ENCODE assay signal across 25 cellular contexts in genomic region chr1:22851517-22851916, GRCh38.
A peak's percentile ranks its signal among the peaks of the same experiment; 100 is the strongest.
DNase-seq lines count a peak whose midpoint lies in the region; ATAC-seq and TF ChIP-seq lines count a peak whose summit lies in the region.
"Had no signal": no experiment of that assay in that cellular context is flagged by ENCODE, and none has a peak within 500 bp of the region (broad histone marks: within the 10 kb centered on the region; RNA-seq: fewer than 3 reads in every experiment).

No MANE protein-coding gene starts in this region.

- no peak for TF ChIP-seq POLR2A in thyroid gland (IDR thresholded peaks at IDR 0.05)

- no peak overlapping the region for H3K27ac ChIP-seq in BLaER1 treated with 17β-estradiol and CSF1 and Interleukin-3, amounts not matched to agents 10 nM and 100 nM
- no peak overlapping the region; the same call in 1 of the 2 replicates for H3K27ac ChIP-seq in Karpas-422 (ENCODE audit: low read length)
- no peak overlapping the region for H3K27ac ChIP-seq in endodermal cell (ENCODE audit: low read depth, low read length)
- H3K27ac ChIP-seq in thyroid gland: no peak overlapping the region
- H3K27ac ChIP-seq in OCI-LY7 (ENCODE audit: low read depth, low read length, poor library complexity, severe bottlenecking): no peak overlapping the region
- H3K27ac ChIP-seq: coronary artery, HL-60, pancreas, RWPE1 had no signal

- no peaks in the 10 kb centered on the region for H3K79me2 ChIP-seq in Karpas-422 (ENCODE audit: low read length)
- no peaks in the 10 kb centered on the region for H3K79me2 ChIP-seq in OCI-LY7 (ENCODE audit: insufficient read depth, low read depth, low read length)

- no peaks in the 10 kb centered on the region; a peak in 1 of 22 replicates for H3K27me3 ChIP-seq in BLaER1 treated with 17β-estradiol and CSF1 and Interleukin-3, amounts not matched to agents 10 nM and 100 nM
- no peaks in the 10 kb centered on the region for H3K27me3 ChIP-seq in Karpas-422 (ENCODE audit: low read length)
- no peaks in the 10 kb centered on the region for H3K27me3 ChIP-seq in endodermal cell (ENCODE audit: control insufficient read depth, insufficient read depth, low read length, poor library complexity, severe bottlenecking)
- H3K27me3 ChIP-seq in thyroid gland: no peaks in the 10 kb centered on the region
- H3K27me3 ChIP-seq: pancreas had no signal

- no peaks in the 10 kb centered on the region for H3K27me3 Mint-ChIP-seq in endodermal cell (ENCODE audit: insufficient read depth)
- peaks cover 18% of the 10 kb centered on the region for H3K27me3 Mint-ChIP-seq in nephron (ENCODE audit: low read depth)

- BruUV-seq in OCI-LY7 (replicated peaks; lab: Mats Ljungman, UMichigan): no TSS peak

- H3K9me2 ChIP-seq in Karpas-422 (replicated peaks; ENCODE audit: insufficient read depth, low read length): no peaks in the 10 kb centered on the region
- no peaks in the 10 kb centered on the region for H3K9me2 ChIP-seq in OCI-LY7 (ENCODE audit: insufficient read depth, low read length)

- no peak for ATAC-seq in GM21786 (IDR thresholded peaks at IDR 0.05; ENCODE audit: unreplicated experiment)
- ATAC-seq: effector memory CD8-positive, alpha-beta T cell; T-cell had no signal

- POLR2A ChIA-PET in OCI-LY7 (lab: Charles Lee): no interaction called here

- H3K9me3 Mint-ChIP-seq in endodermal cell (no peaks in the 10 kb centered on the region), nephron (no peaks in the 10 kb centered on the region)
- H3K9me3 Mint-ChIP-seq: activated B cell treated with CpG ODN at 0.5 μM for 24 hours; activated CD4-positive, alpha-beta T cell treated with anti-CD3 and anti-CD28 coated beads, Interleukin-2, amount 10 ng/mL, durations not matched to agents 7 days and 5 days; CD8-positive, alpha-beta memory T cell; effector memory CD8-positive, alpha-beta T cell; T-cell had no signal

- DNase-seq in Karpas-422 (peak; percentile 71), endodermal cell (no peak), NCI-H2107 treated with DMSO at 0.1 percent for 48 hours (lab: John Stamatoyannopoulos, UW; ENCODE audit: unreplicated experiment) (no peak), thyroid gland (no peak), OCI-LY7 (ENCODE audit: low spot score) (no peak)
- DNase-seq: activated B cell treated with CpG ODN at 0.5 μM for 24 hours; activated CD4-positive, alpha-beta T cell treated with anti-CD3 and anti-CD28 coated beads, Interleukin-2, amount 10 ng/mL, durations not matched to agents 7 days and 5 days; CD8-positive, alpha-beta memory T cell; effector memory CD8-positive, alpha-beta T cell; erythroblast; NCI-H146; nephron progenitor cell; pancreas; stimulated activated CD4-positive, alpha-beta T cell treated with anti-CD3 and anti-CD28 coated beads, Interleukin-12 subunit alpha, Interleukin-12 subunit beta, amount 100 ng/mL, for 4 hours; stimulated activated CD4-positive, alpha-beta T cell treated with anti-CD3 and anti-CD28 coated beads, Interleukin-2, amount 100 ng/mL, for 48 hours; T-cell; trophoblast cell had no signal

- peaks cover 23 to 48% (median 35%) of the 10 kb centered on the region in 10 experiments for H3K4me1 ChIP-seq in BLaER1 treated with 17β-estradiol and CSF1 and Interleukin-3, amounts not matched to agents 10 nM and 100 nM
- H3K4me1 ChIP-seq in Karpas-422 (ENCODE audit: low read length): peaks cover 78% of the 10 kb centered on the region
- peaks cover 9% of the 10 kb centered on the region for H3K4me1 ChIP-seq in endodermal cell (ENCODE audit: control insufficient read depth, insufficient read depth, low read length)
- H3K4me1 ChIP-seq in thyroid gland: peaks cover 33 to 52% of the 10 kb centered on the region in 2 donors
- H3K4me1 ChIP-seq in OCI-LY7 (ENCODE audit: insufficient read depth, low read length, poor library complexity, severe bottlenecking): peaks cover 15% of the 10 kb centered on the region
- H3K4me1 ChIP-seq: HAP-1, pancreas had no signal

- H3K36me3 Mint-ChIP-seq in endodermal cell (ENCODE audit: low read depth): no peaks in the 10 kb centered on the region
- H3K36me3 Mint-ChIP-seq in nephron (ENCODE audit: low read depth): no peaks in the 10 kb centered on the region
- H3K36me3 Mint-ChIP-seq: activated naive CD8-positive, alpha-beta T cell; CD8-positive, alpha-beta memory T cell; T-cell had no signal

- no peak overlapping the region for H3K4me3 ChIP-seq in BLaER1 treated with 17β-estradiol and CSF1 and Interleukin-3, amounts not matched to agents 10 nM and 100 nM
- H3K4me3 ChIP-seq in Karpas-422 (ENCODE audit: low read length) (no peak overlapping the region), endodermal cell (ENCODE audit: low read length) (no peak overlapping the region), thyroid gland (replicated peaks in 1 of 3) (no peak overlapping the region), OCI-LY7 (ENCODE audit: low read depth, low read length, poor library complexity, severe bottlenecking) (no peak overlapping the region)
- H3K4me3 ChIP-seq: coronary artery, HAP-1, pancreas had no signal

- 74 to 89% methylated on average over 3 to 4 of the region's 4 CpGs for WGBS in endodermal cell (ENCODE audit: insufficient coverage in 1 of 2, insufficient read length in 1 of 2), 2 experiments
- 82% methylated on average over 4 of the region's 4 CpGs for WGBS in thyroid gland, 2 donors

- peaks cover 44% of the 10 kb centered on the region for H3K4me1 Mint-ChIP-seq in endodermal cell
- H3K4me1 Mint-ChIP-seq in nephron: peaks cover 40% of the 10 kb centered on the region
- H3K4me1 Mint-ChIP-seq: activated CD4-positive, alpha-beta T cell treated with anti-CD3 and anti-CD28 coated beads, Interleukin-2, amount 10 ng/mL, durations not matched to agents 7 days and 5 days; CD8-positive, alpha-beta memory T cell had no signal

- CTCF ChIA-PET in OCI-LY7 (lab: Charles Lee; ENCODE audit: unreplicated experiment): no interaction called here

- TF ChIP-seq CTCF in endodermal cell (conservative IDR thresholded peaks at IDR 0.05): no peak
- no peak for TF ChIP-seq CTCF in nephron (IDR thresholded peaks at IDR 0.05; ENCODE audit: unreplicated experiment in 3 of 3)
- no peak for TF ChIP-seq CTCF in thyroid gland (IDR thresholded peaks at IDR 0.05)
- no peak for TF ChIP-seq CTCF in OCI-LY7 (conservative IDR thresholded peaks at IDR 0.05; ENCODE audit: low read length)

- H2AFZ ChIP-seq in Karpas-422 (ENCODE audit: low read length) (no peak overlapping the region), OCI-LY7 (ENCODE audit: low read length) (no peak overlapping the region)

- H4K20me1 ChIP-seq in BLaER1 treated with 17β-estradiol and CSF1 and Interleukin-3, amounts not matched to agents 10 nM and 100 nM: peaks cover 0 to 17% (median 0%) of the 10 kb centered on the region in 11 experiments; a peak in 3 of 22 replicates
- H4K20me1 ChIP-seq in Karpas-422 (ENCODE audit: insufficient read depth, low read depth, low read length): no peaks in the 10 kb centered on the region
- no peaks in the 10 kb centered on the region for H4K20me1 ChIP-seq in OCI-LY7 (ENCODE audit: insufficient read depth, low read length)

- H3K9me3 ChIP-seq in BLaER1 treated with 17β-estradiol and CSF1 and Interleukin-3, amounts not matched to agents 10 nM and 100 nM (replicated peaks in 1 of 11): peaks cover 0 to 14% (median 0%) of the 10 kb centered on the region in 11 experiments; a peak in 4 of 22 replicates
- no peaks in the 10 kb centered on the region for H3K9me3 ChIP-seq in Karpas-422 (ENCODE audit: low read length)
- no peaks in the 10 kb centered on the region for H3K9me3 ChIP-seq in endodermal cell (ENCODE audit: control insufficient read depth, low read length)
- no peaks in the 10 kb centered on the region for H3K9me3 ChIP-seq in thyroid gland
- no peaks in the 10 kb centered on the region for H3K9me3 ChIP-seq in OCI-LY7 (ENCODE audit: low read length)
- H3K9me3 ChIP-seq: HAP-1, pancreas had no signal

- no peak overlapping the region for H3K4me3 Mint-ChIP-seq in endodermal cell
- H3K4me3 Mint-ChIP-seq in nephron: no peak overlapping the region
- H3K4me3 Mint-ChIP-seq: activated B cell treated with CpG ODN at 0.5 μM for 24 hours; activated CD4-positive, alpha-beta T cell treated with anti-CD3 and anti-CD28 coated beads, Interleukin-2, amount 10 ng/mL, durations not matched to agents 7 days and 5 days; activated naive CD8-positive, alpha-beta T cell; CD8-positive, alpha-beta memory T cell; effector memory CD8-positive, alpha-beta T cell; nephron progenitor cell; T-cell had no signal

- intact Hi-C loops in thyroid gland (cut with DNase I): no loop called here
- intact Hi-C loops in OCI-LY7 (cut with micrococcal nuclease; ENCODE audit: unreplicated experiment): no loop called here

- H3K36me3 ChIP-seq in BLaER1 treated with 17β-estradiol and CSF1 and Interleukin-3, amounts not matched to agents 10 nM and 100 nM: no peaks in the 10 kb centered on the region
- H3K36me3 ChIP-seq in Karpas-422 (ENCODE audit: insufficient read depth, low read length): no peaks in the 10 kb centered on the region
- no peaks in the 10 kb centered on the region for H3K36me3 ChIP-seq in endodermal cell (ENCODE audit: control insufficient read depth, insufficient read depth, low read length)
- no peaks in the 10 kb centered on the region for H3K36me3 ChIP-seq in thyroid gland
- H3K36me3 ChIP-seq in OCI-LY7 (ENCODE audit: insufficient read depth, low read length): no peaks in the 10 kb centered on the region
- H3K36me3 ChIP-seq: HAP-1, pancreas had no signal

- peak overlapping the region; percentile 14 for H3K27ac Mint-ChIP-seq in endodermal cell
- H3K27ac Mint-ChIP-seq in nephron: peak overlapping the region in 2 of 3 experiments; percentile 36 to 89
- H3K27ac Mint-ChIP-seq: activated B cell treated with CpG ODN at 0.5 μM for 24 hours; activated CD4-positive, alpha-beta T cell treated with anti-CD3 and anti-CD28 coated beads, Interleukin-2, amount 10 ng/mL, durations not matched to agents 7 days and 5 days; activated naive CD8-positive, alpha-beta T cell; CD8-positive, alpha-beta memory T cell; effector memory CD8-positive, alpha-beta T cell; nephron progenitor cell; T-cell had no signal

- H3K9ac ChIP-seq in BLaER1 treated with 17β-estradiol and CSF1 and Interleukin-3, amounts not matched to agents 10 nM and 100 nM: no peak overlapping the region
- H3K9ac ChIP-seq in Karpas-422 (ENCODE audit: low read length) (peak overlapping the region; percentile 22), endodermal cell (ENCODE audit: extremely low read depth, low read length, poor library complexity, severe bottlenecking) (no peak overlapping the region)

- peak overlapping the region in 9 of 11 experiments; percentile 6 to 78 (median 45); a peak in 14 of 22 replicates for H3K4me2 ChIP-seq in BLaER1 treated with 17β-estradiol and CSF1 and Interleukin-3, amounts not matched to agents 10 nM and 100 nM
- H3K4me2 ChIP-seq in Karpas-422 (ENCODE audit: low read depth, low read length, poor library complexity, severe bottlenecking) (peak overlapping the region; percentile 23), OCI-LY7 (ENCODE audit: low read length) (no peak overlapping the region)
